ENCODE assay signal across 25 cellular contexts in genomic region chr22:17873804-17874203, GRCh38.
DNase-seq lines count a peak whose midpoint lies in the region; ATAC-seq and TF ChIP-seq lines count a peak whose summit lies in the region.
"Had no signal": no experiment of that assay in that cellular context is flagged by ENCODE, and none has a peak within 500 bp of the region (broad histone marks: within the 10 kb centered on the region; RNA-seq: fewer than 3 reads in every experiment).

No MANE protein-coding gene starts in this region.

- no peak overlapping the region for H3K4me3 Mint-ChIP-seq in activated CD8-positive, alpha-beta memory T cell treated with anti-CD3 and anti-CD28 coated beads, Interleukin-2, amount 10 ng/mL, durations not matched to agents 7 days and 5 days
- no peak overlapping the region for H3K4me3 Mint-ChIP-seq in activated CD8-positive, alpha-beta T cell treated with anti-CD3 and anti-CD28 coated beads for 36 hours
- H3K4me3 Mint-ChIP-seq: CD14-positive monocyte; CD4-positive, alpha-beta T cell; CD8-positive, alpha-beta memory T cell; GM23338; H9 had no signal

- H3K4ac ChIP-seq in IMR-90 (ENCODE audit: low read depth, low read length) = no peak overlapping the region

- dilution Hi-C loops in IMR-90 (cut with HindIII; ENCODE audit: low sequenced_read_pairs, unreplicated experiment) = no loop called here

- CTCF ChIA-PET in IMR-90 (lab: Yijun Ruan, JAX) = no interaction called here
- CTCF ChIA-PET in activated CD8-positive, alpha-beta memory T cell treated with anti-CD3 and anti-CD28 coated beads, Interleukin-2, amount 10 ng/mL, durations not matched to agents 7 days and 5 days (lab: Charles Lee) = no interaction called here
- CTCF ChIA-PET in activated CD8-positive, alpha-beta T cell treated with anti-CD3 and anti-CD28 coated beads for 36 hours (lab: Charles Lee) = no interaction called here

- DNase-seq in IMR-90 = no peak
- DNase-seq in dorsolateral prefrontal cortex = no peak
- peak; percentile 65 for DNase-seq in osteoblast (ENCODE audit: insufficient read length, low spot score, missing footprints)
- no peak for DNase-seq in NOMO-1 treated with dmso at 0.1 percent for 144 hours (lab: John Stamatoyannopoulos, UW; ENCODE audit: unreplicated experiment)
- no peak for DNase-seq in activated CD8-positive, alpha-beta memory T cell treated with anti-CD3 and anti-CD28 coated beads, Interleukin-2, amount 10 ng/mL, durations not matched to agents 7 days and 5 days
- no peak for DNase-seq in activated CD8-positive, alpha-beta T cell treated with anti-CD3 and anti-CD28 coated beads for 36 hours
- no peak for DNase-seq in NCI-H128 (lab: John Stamatoyannopoulos, UW; ENCODE audit: unreplicated experiment)
- DNase-seq: 8988T; ACHN; AML-193; CD4-positive, alpha-beta T cell; CD8-positive, alpha-beta memory T cell; DMS 273 treated with DMSO at 0.1 percent for 48 hours; DMS79; EL; GDM1; H9 had no signal

- WGBS in IMR-90 (ENCODE audit: extremely low coverage in 2 of 2, insufficient read length in 1 of 2), 2 experiments = 95% methylated on average over 3 of the region's 10 CpGs; no CpG with 5 or more reads in 1 of the 2 experiments

- H3K36me3 ChIP-seq in IMR-90 (ENCODE audit: control insufficient read depth, insufficient read depth, low read length) (peaks cover 48% of the 10 kb centered on the region), osteoblast (ENCODE audit: insufficient read depth, low read length) (peaks cover 34% of the 10 kb centered on the region), stomach smooth muscle (ENCODE audit: control insufficient read depth in 2 of 2, insufficient read depth in 2 of 2, low read length in 2 of 2) (peaks cover 40 to 58% of the 10 kb centered on the region in 2 donors)

- H3K18ac ChIP-seq in IMR-90 (ENCODE audit: low read depth, low read length) = no peak overlapping the region

- H3K27me3 ChIP-seq in IMR-90 (ENCODE audit: control insufficient read depth, insufficient read depth, low read length) (no peaks in the 10 kb centered on the region), dorsolateral prefrontal cortex (no peaks in the 10 kb centered on the region), osteoblast (ENCODE audit: insufficient read depth, low read length) (no peaks in the 10 kb centered on the region), stomach smooth muscle (ENCODE audit: control insufficient read depth in 1 of 2, insufficient read depth in 2 of 2, low read length in 2 of 2) (no peaks in the 10 kb centered on the region)
- H3K27me3 ChIP-seq: BE2C; BLaER1 treated with 17β-estradiol and CSF1 and Interleukin-3, amounts not matched to agents 10 nM and 100 nM had no signal

- no peak for TF ChIP-seq RAD21 in IMR-90 (IDR thresholded peaks at IDR 0.05; ENCODE audit: low read length)

- ATAC-seq in IMR-90 (ENCODE audit: low read depth) = no peak
- ATAC-seq in activated CD8-positive, alpha-beta memory T cell treated with anti-CD3 and anti-CD28 coated beads, Interleukin-2, amount 10 ng/mL, durations not matched to agents 7 days and 5 days = no peak
- no peak for ATAC-seq in activated CD8-positive, alpha-beta T cell treated with anti-CD3 and anti-CD28 coated beads for 36 hours
- ATAC-seq: A549, GM12878, GM23338, HCT116 had no signal

- peaks cover 4% of the 10 kb centered on the region for H3K9me1 ChIP-seq in IMR-90 (ENCODE audit: insufficient read depth, low read length)

- H3K14ac ChIP-seq in IMR-90 (replicated peaks; ENCODE audit: low read depth, low read length) = no peak overlapping the region

- H2BK15ac ChIP-seq in IMR-90 (ENCODE audit: low read depth, low read length) = no peak overlapping the region

- no peaks in the 10 kb centered on the region for H3K27me3 Mint-ChIP-seq in activated CD8-positive, alpha-beta memory T cell treated with anti-CD3 and anti-CD28 coated beads, Interleukin-2, amount 10 ng/mL, durations not matched to agents 7 days and 5 days
- no peaks in the 10 kb centered on the region for H3K27me3 Mint-ChIP-seq in activated CD8-positive, alpha-beta T cell treated with anti-CD3 and anti-CD28 coated beads for 36 hours
- H3K27me3 Mint-ChIP-seq: CD4-positive, alpha-beta T cell had no signal

- no peak overlapping the region for H2BK20ac ChIP-seq in IMR-90 (ENCODE audit: low read depth, low read length)

- intact Hi-C loops in IMR-90 (cut with micrococcal nuclease) = no loop called here
- intact Hi-C loops in dorsolateral prefrontal cortex (cut with DNase I) = loop anchor here (2.0 to 5.0 kb wide), 2 partner anchors 42 to 43 kb away; no protein-coding TSS in a partner anchor
- intact Hi-C loops in activated CD8-positive, alpha-beta T cell treated with anti-CD3 and anti-CD28 coated beads for 36 hours (cut with micrococcal nuclease) = no loop called here

- H2AFZ ChIP-seq in IMR-90 (replicated peaks; ENCODE audit: low read length, poor library complexity) = no peak overlapping the region
- no peak overlapping the region for H2AFZ ChIP-seq in osteoblast (ENCODE audit: low read length)
- H2AFZ ChIP-seq: GM23338 had no signal

- no peak overlapping the region for H3K9ac ChIP-seq in IMR-90 (ENCODE audit: low read depth, low read length)
- H3K9ac ChIP-seq in stomach smooth muscle (ENCODE audit: low read length in 2 of 2) = no peak overlapping the region
- H3K9ac ChIP-seq: BLaER1 treated with 17β-estradiol and CSF1 and Interleukin-3, amounts not matched to agents 10 nM and 100 nM had no signal

- no peak for TF ChIP-seq CTCF in IMR-90 (conservative IDR thresholded peaks at IDR 0.05; ENCODE audit: low read depth, low read length)
- TF ChIP-seq CTCF in dorsolateral prefrontal cortex (IDR thresholded peaks at IDR 0.05 in 54 of 56, conservative IDR thresholded peaks at IDR 0.05 in 2 of 56; ENCODE audit: low read depth in 1 of 56, partially characterized antibody in 56 of 56) = no peak
- TF ChIP-seq CTCF in osteoblast (IDR thresholded peaks at IDR 0.05; ENCODE audit: extremely low read depth, low read depth, low read length) = no peak
- TF ChIP-seq CTCF in activated CD8-positive, alpha-beta T cell treated with anti-CD3 and anti-CD28 coated beads for 36 hours (IDR thresholded peaks at IDR 0.05) = no peak

- TF ChIP-seq POLR2A in IMR-90 (IDR thresholded peaks at IDR 0.05; ENCODE audit: low read depth, low read length) = no peak

- no peak overlapping the region for H2AK5ac ChIP-seq in IMR-90 (ENCODE audit: low read depth, low read length)

- H3K56ac ChIP-seq in IMR-90 (ENCODE audit: extremely low read depth, insufficient read depth, low read length) = no peak overlapping the region

- H3K36me3 Mint-ChIP-seq in activated CD8-positive, alpha-beta memory T cell treated with anti-CD3 and anti-CD28 coated beads, Interleukin-2, amount 10 ng/mL, durations not matched to agents 7 days and 5 days = peaks cover 4% of the 10 kb centered on the region
- peaks cover 1% of the 10 kb centered on the region for H3K36me3 Mint-ChIP-seq in activated CD8-positive, alpha-beta T cell treated with anti-CD3 and anti-CD28 coated beads for 36 hours (ENCODE audit: low read depth)

- no peaks in the 10 kb centered on the region for H3K9me3 Mint-ChIP-seq in activated CD8-positive, alpha-beta memory T cell treated with anti-CD3 and anti-CD28 coated beads, Interleukin-2, amount 10 ng/mL, durations not matched to agents 7 days and 5 days (ENCODE audit: low read depth)
- H3K9me3 Mint-ChIP-seq in activated CD8-positive, alpha-beta T cell treated with anti-CD3 and anti-CD28 coated beads for 36 hours = no peaks in the 10 kb centered on the region
- H3K9me3 Mint-ChIP-seq: CD14-positive monocyte; CD4-positive, alpha-beta T cell; CD8-positive, alpha-beta memory T cell; H9 had no signal

- peaks cover 3% of the 10 kb centered on the region for H3K79me2 ChIP-seq in osteoblast (ENCODE audit: insufficient read depth, low read length)

- H4K20me1 ChIP-seq in IMR-90 (ENCODE audit: insufficient read depth, low read length) (peaks cover 4% of the 10 kb centered on the region), osteoblast (ENCODE audit: insufficient read depth, low read length) (peaks cover 6% of the 10 kb centered on the region)

- no TSS peak for BruUV-seq in IMR-90 (replicated peaks; lab: Mats Ljungman, UMichigan)

- H3K4me2 ChIP-seq in IMR-90 (ENCODE audit: low read depth, low read length) (no peak overlapping the region), osteoblast (ENCODE audit: insufficient read depth, low read length) (no peak overlapping the region)
- H3K4me2 ChIP-seq: A549; BLaER1 treated with 17β-estradiol and CSF1 and Interleukin-3, amounts not matched to agents 10 nM and 100 nM; GM23338 had no signal

- no peak overlapping the region for H3K27ac ChIP-seq in IMR-90 (ENCODE audit: insufficient read depth, low read length)
- peak overlapping the region in 35 of 59 donors; percentile 1 to 99 (median 92) for H3K27ac ChIP-seq in dorsolateral prefrontal cortex
- no peak overlapping the region for H3K27ac ChIP-seq in osteoblast (ENCODE audit: low read depth, low read length)
- peak overlapping the region; percentile 11 for H3K27ac ChIP-seq in stomach smooth muscle (ENCODE audit: low read length)
- H3K27ac ChIP-seq: A549; BLaER1 treated with 17β-estradiol and CSF1 and Interleukin-3, amounts not matched to agents 10 nM and 100 nM had no signal

- H2AK9ac ChIP-seq in IMR-90 (replicated peaks; ENCODE audit: low read depth, low read length, poor library complexity) = peak overlapping the region; percentile 5

- no peak overlapping the region for H4K8ac ChIP-seq in IMR-90 (ENCODE audit: low read depth in 2 of 2, low read length in 2 of 2)

- no peaks in the 10 kb centered on the region for H3K4me1 Mint-ChIP-seq in activated CD8-positive, alpha-beta memory T cell treated with anti-CD3 and anti-CD28 coated beads, Interleukin-2, amount 10 ng/mL, durations not matched to agents 7 days and 5 days
- no peaks in the 10 kb centered on the region for H3K4me1 Mint-ChIP-seq in activated CD8-positive, alpha-beta T cell treated with anti-CD3 and anti-CD28 coated beads for 36 hours (ENCODE audit: low read depth)
- H3K4me1 Mint-ChIP-seq: CD14-positive monocyte; CD8-positive, alpha-beta memory T cell; GM23338; H9 had no signal

- no peak overlapping the region for H3K27ac Mint-ChIP-seq in activated CD8-positive, alpha-beta memory T cell treated with anti-CD3 and anti-CD28 coated beads, Interleukin-2, amount 10 ng/mL, durations not matched to agents 7 days and 5 days
- no peak overlapping the region for H3K27ac Mint-ChIP-seq in activated CD8-positive, alpha-beta T cell treated with anti-CD3 and anti-CD28 coated beads for 36 hours
- H3K27ac Mint-ChIP-seq: CD14-positive monocyte; CD4-positive, alpha-beta T cell; CD8-positive, alpha-beta memory T cell; GM23338; H9 had no signal

- no peak overlapping the region for H3K4me3 ChIP-seq in IMR-90 (ENCODE audit: insufficient read depth, low read depth, low read length)
- no peak overlapping the region for H3K4me3 ChIP-seq in dorsolateral prefrontal cortex
- no peak overlapping the region for H3K4me3 ChIP-seq in osteoblast (ENCODE audit: insufficient read depth, low read length)
- H3K4me3 ChIP-seq in stomach smooth muscle (ENCODE audit: low read length in 2 of 2) = no peak overlapping the region
- H3K4me3 ChIP-seq: A549; BLaER1 treated with 17β-estradiol and CSF1 and Interleukin-3, amounts not matched to agents 10 nM and 100 nM; GM12878; GM23338 had no signal

- peaks cover 2% of the 10 kb centered on the region for H3K4me1 ChIP-seq in IMR-90 (ENCODE audit: control insufficient read depth, insufficient read depth, low read length)
- no peaks in the 10 kb centered on the region for H3K4me1 ChIP-seq in osteoblast (ENCODE audit: insufficient read depth, low read length)
- peaks cover 20% of the 10 kb centered on the region for H3K4me1 ChIP-seq in stomach smooth muscle (ENCODE audit: control insufficient read depth, insufficient read depth, low read length)
- H3K4me1 ChIP-seq: A549 had no signal

- H3K23ac ChIP-seq in IMR-90 (ENCODE audit: low read depth, low read length) = no peak overlapping the region

- no peak overlapping the region for H4K5ac ChIP-seq in IMR-90 (ENCODE audit: low read depth, low read length)

- H3K9me3 ChIP-seq in IMR-90 (ENCODE audit: control insufficient read depth, insufficient read depth, low read length) (no peaks in the 10 kb centered on the region), osteoblast (ENCODE audit: low read depth, low read length) (no peaks in the 10 kb centered on the region), stomach smooth muscle (ENCODE audit: control insufficient read depth in 2 of 2, low read length in 2 of 2) (no peaks in the 10 kb centered on the region)
- H3K9me3 ChIP-seq: A549, BE2C had no signal

- POLR2A ChIA-PET in IMR-90 (lab: Charles Lee; ENCODE audit: unreplicated experiment) = no interaction called here
- POLR2A ChIA-PET in activated CD8-positive, alpha-beta T cell treated with anti-CD3 and anti-CD28 coated beads for 36 hours (lab: Charles Lee) = no interaction called here

- peaks cover 2 to 3% of the 10 kb centered on the region in 2 experiments; a peak in 1 of 4 replicates for H3K79me1 ChIP-seq in IMR-90 (ENCODE audit: low read depth in 1 of 2, low read length in 2 of 2)

- in situ Hi-C loops in IMR-90 (cut with MboI; ENCODE audit: low sequenced_read_pairs) = no loop called here

- no peak overlapping the region for H4K91ac ChIP-seq in IMR-90 (ENCODE audit: insufficient read depth, low read depth, low read length)

- H2BK5ac ChIP-seq in IMR-90 (ENCODE audit: low read depth, low read length, poor library complexity, severe bottlenecking) = no peak overlapping the region

- H2BK120ac ChIP-seq in IMR-90 (ENCODE audit: low read depth, low read length) = no peak overlapping the region

Comparison
In these comparisons a context has a peak if more than half of its experiments do, and no peak if none do; other contexts are left out.
1. H3K27ac ChIP-seq: peak in dorsolateral prefrontal cortex (35 of 59) and stomach smooth muscle (single experiment); none in IMR-90 (single experiment) and osteoblast (single experiment).
2. intact Hi-C loops: an anchor here in dorsolateral prefrontal cortex (2.0 to 5.0 kb wide); none called in IMR-90 and activated CD8-positive, alpha-beta T cell treated with anti-CD3 and anti-CD28 coated beads for 36 hours.